8 cellular contexts compared by ENCODE assay signal in the genomic region with DNA sequence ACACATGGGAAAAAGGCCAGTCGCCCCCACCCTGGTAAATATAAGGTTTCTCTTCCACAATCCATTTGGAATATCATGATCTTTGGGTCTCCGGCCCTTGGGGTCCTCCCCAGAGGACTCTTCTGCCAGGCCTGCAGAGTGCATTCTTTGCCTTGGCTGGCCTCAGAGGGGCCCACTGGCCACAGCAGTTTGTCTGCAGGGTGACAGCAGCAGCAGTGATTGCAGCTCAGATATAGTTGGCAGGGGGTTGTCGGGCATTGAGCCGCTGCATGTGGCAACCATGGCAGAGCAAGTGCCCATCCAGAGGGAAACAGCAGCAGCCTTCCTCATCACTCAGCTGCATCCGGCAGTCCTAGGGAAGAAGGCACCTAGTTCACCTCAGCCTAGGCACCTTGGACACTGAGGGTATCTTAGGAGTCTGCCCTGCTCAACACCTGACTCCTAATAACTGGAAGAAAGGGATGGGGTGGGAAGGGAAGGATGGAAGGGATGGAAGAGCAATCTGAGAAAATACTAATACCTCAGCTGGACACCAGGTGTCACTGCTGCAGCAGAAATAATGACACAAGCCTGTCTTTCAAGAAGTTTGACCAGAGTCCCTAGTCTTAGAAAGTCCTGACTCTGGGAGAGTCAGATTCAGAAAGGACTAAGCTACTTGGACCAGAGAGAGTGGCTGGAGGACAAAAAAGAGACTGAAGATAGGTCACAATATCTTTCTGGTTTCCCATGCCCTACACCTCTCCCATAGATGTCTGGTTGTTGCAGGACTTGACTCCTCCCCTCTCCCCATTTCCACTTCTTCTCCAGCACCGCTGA. TPM values are rescaled to one million over a fixed set of nuclear protein-coding genes. Genes with fewer than 3 reads are reported as not detected.
DNase-seq lines count a peak whose midpoint lies in the region; ATAC-seq and TF ChIP-seq lines count a peak whose summit lies in the region.

No MANE protein-coding gene starts in this region.

- TF ChIP-seq POLR2A in tibial nerve (IDR thresholded peaks at IDR 0.05): no peak

- peaks cover 0 to 40% (median 14%) of the 10 kb centered on the region in 4 donors for H3K4me1 ChIP-seq in tibial nerve

- peaks cover 0 to 46% (median 0%) of the 10 kb centered on the region in 3 donors for H3K36me3 ChIP-seq in tibial nerve

- H3K27me3 ChIP-seq in dorsolateral prefrontal cortex: no peaks in the 10 kb centered on the region
- H3K27me3 ChIP-seq in tibial nerve: no peaks in the 10 kb centered on the region

- H3K27ac Mint-ChIP-seq in T-helper 17 cell: no peak overlapping the region

- DNase-seq in NCI-H2196 (lab: John Stamatoyannopoulos, UW; ENCODE audit: unreplicated experiment) (peak; percentile 37), NCI-H2196 treated with DMSO at 0.1 percent for 48 hours (lab: John Stamatoyannopoulos, UW; ENCODE audit: unreplicated experiment) (no peak), HT1080 (ENCODE audit: low read depth) (peak; percentile 69), T-helper 17 cell (peak in 1 of 3 donors; percentile 20), dorsolateral prefrontal cortex (peak in 1 of 10 donors; percentile 40), medulla oblongata (ENCODE audit: extremely low spot score) (peak; percentile 71), tibial nerve (ENCODE audit: low spot score in 2 of 2) (peak in 1 of 2 donors; percentile 68)

- H3K9me3 ChIP-seq in T-helper 17 cell (ENCODE audit: control insufficient read depth, low read length, poor library complexity, severe bottlenecking): no peaks in the 10 kb centered on the region
- no peaks in the 10 kb centered on the region for H3K9me3 ChIP-seq in tibial nerve

- peaks cover 6% of the 10 kb centered on the region for H3K4me1 Mint-ChIP-seq in T-helper 17 cell

- no peak overlapping the region for H3K27ac ChIP-seq in dorsolateral prefrontal cortex
- no peak overlapping the region for H3K27ac ChIP-seq in tibial nerve

- ATAC-seq in T-helper 17 cell (peak; percentile 66), GM21390 (IDR thresholded peaks at IDR 0.05; ENCODE audit: unreplicated experiment) (no peak)

- intact Hi-C loops in dorsolateral prefrontal cortex (cut with DNase I): no loop called here

- TF ChIP-seq EP300 in tibial nerve (IDR thresholded peaks at IDR 0.05): no peak

- H3K4me3 Mint-ChIP-seq in T-helper 17 cell: no peak overlapping the region

- H3K27me3 Mint-ChIP-seq in T-helper 17 cell: no peaks in the 10 kb centered on the region

- H3K36me3 Mint-ChIP-seq in T-helper 17 cell (ENCODE audit: low read depth): peaks cover 2% of the 10 kb centered on the region

- TF ChIP-seq CTCF in dorsolateral prefrontal cortex (IDR thresholded peaks at IDR 0.05 in 54 of 56, conservative IDR thresholded peaks at IDR 0.05 in 2 of 56; ENCODE audit: low read depth in 1 of 56, partially characterized antibody in 56 of 56) (peak; percentile 40 to 82 (median 72)), tibial nerve (IDR thresholded peaks at IDR 0.05) (peak; percentile 61 to 83 (median 66))

- H3K4me3 ChIP-seq in dorsolateral prefrontal cortex (no peak overlapping the region), tibial nerve (no peak overlapping the region)

- 84 to 90% methylated on average over 6 of the region's 6 CpGs for WGBS in tibial nerve, 2 donors

RNA-seq across cellular contexts. Expression of gene AJUBA, which starts 8.9 kb away (rescaled TPM):
- total RNA-seq in HT1080 (2014; rRNA removed; shearing (Covaris generic)): 89.2 and 89.8 TPM in 2 replicates
- polyA plus RNA-seq in HT1080 (2015; cell fraction: cytosol; rRNA removed): 55.1 and 58.6 TPM in 2 replicates
- 92.6 and 98.4 TPM in 2 replicates for polyA plus RNA-seq in HT1080 (2015; cell fraction: nucleus; rRNA removed)
- total RNA-seq in T-helper 17 cell: 1 to 10 TPM; 1.3 to 1.5 TPM
- total RNA-seq in dorsolateral prefrontal cortex: 1 to 10 TPM in 101 of 120 experiments, under 1 TPM in 19; 0.21 to 9.0 (median 1.9) TPM
- 10 to 100 TPM; 22.8 to 33.5 (median 28.4) TPM for total RNA-seq in tibial nerve

RNA-seq across cellular contexts. Expression of gene HAUS4, which starts 16.5 kb away (rescaled TPM):
- total RNA-seq in HT1080 (2014; rRNA removed; shearing (Covaris generic)): 55.6 and 70.9 TPM in 2 replicates
- 64.9 and 65.3 TPM in 2 replicates for polyA plus RNA-seq in HT1080 (2015; cell fraction: cytosol; rRNA removed)
- 65.0 and 67.3 TPM in 2 replicates for polyA plus RNA-seq in HT1080 (2015; cell fraction: nucleus; rRNA removed)
- 10 to 100 TPM; 19.5 to 25.9 TPM for total RNA-seq in T-helper 17 cell
- 10 to 100 TPM in 118 of 120 experiments, 1 to 10 TPM in 2; 8.9 to 28.8 (median 18.4) TPM for total RNA-seq in dorsolateral prefrontal cortex
- 100 to 1,000 TPM in 1 of 4 donors, 10 to 100 TPM in 3; 52.1 to 104 (median 74.3) TPM for total RNA-seq in tibial nerve

RNA-seq across cellular contexts. Expression of gene C14orf93, which starts 36.5 kb away (rescaled TPM):
- total RNA-seq in HT1080 (2014; rRNA removed; shearing (Covaris generic)): 4.6 and 7.4 TPM in 2 replicates
- 8.8 and 10.7 TPM in 2 replicates for polyA plus RNA-seq in HT1080 (2015; cell fraction: cytosol; rRNA removed)
- polyA plus RNA-seq in HT1080 (2015; cell fraction: nucleus; rRNA removed): 6.9 and 11.2 TPM in 2 replicates
- total RNA-seq in T-helper 17 cell (1 to 10 TPM; 9.0 to 9.1 TPM), dorsolateral prefrontal cortex (10 to 100 TPM in 12 of 120 experiments, 1 to 10 TPM in 108; 2.6 to 11.8 (median 6.5) TPM), tibial nerve (10 to 100 TPM in 1 of 4 donors, 1 to 10 TPM in 3; 8.4 to 18.6 (median 9.5) TPM)

RNA-seq across cellular contexts. Expression of gene PRMT5, which starts 44.2 kb away (rescaled TPM):
- 127 TPM in 2 replicates for total RNA-seq in HT1080 (2014; rRNA removed; shearing (Covaris generic))
- 106 and 111 TPM in 2 replicates for polyA plus RNA-seq in HT1080 (2015; cell fraction: cytosol; rRNA removed)
- polyA plus RNA-seq in HT1080 (2015; cell fraction: nucleus; rRNA removed): 219 and 230 TPM in 2 replicates
- 10 to 100 TPM; 22.8 to 33.9 TPM for total RNA-seq in T-helper 17 cell
- 10 to 100 TPM; 35.6 to 70.9 (median 49.6) TPM for total RNA-seq in dorsolateral prefrontal cortex
- total RNA-seq in tibial nerve: 10 to 100 TPM; 60.6 to 82.5 (median 76.8) TPM

RNA-seq across cellular contexts. Expression of gene RBM23, which starts 54.5 kb away (rescaled TPM):
- total RNA-seq in HT1080 (2014; rRNA removed; shearing (Covaris generic)): 34.0 and 38.1 TPM in 2 replicates
- 39.3 and 41.7 TPM in 2 replicates for polyA plus RNA-seq in HT1080 (2015; cell fraction: cytosol; rRNA removed)
- polyA plus RNA-seq in HT1080 (2015; cell fraction: nucleus; rRNA removed): 59.3 and 61.0 TPM in 2 replicates
- total RNA-seq in T-helper 17 cell (10 to 100 TPM; 77.3 to 88.9 TPM), dorsolateral prefrontal cortex (10 to 100 TPM; 54.8 to 96.7 (median 72.6) TPM), tibial nerve (100 to 1,000 TPM in 3 of 4 donors, 10 to 100 TPM in 1; 81.9 to 633 (median 298) TPM)
